Comparison of ENCODE assay signal across 29 cellular contexts in the genomic region with DNA sequence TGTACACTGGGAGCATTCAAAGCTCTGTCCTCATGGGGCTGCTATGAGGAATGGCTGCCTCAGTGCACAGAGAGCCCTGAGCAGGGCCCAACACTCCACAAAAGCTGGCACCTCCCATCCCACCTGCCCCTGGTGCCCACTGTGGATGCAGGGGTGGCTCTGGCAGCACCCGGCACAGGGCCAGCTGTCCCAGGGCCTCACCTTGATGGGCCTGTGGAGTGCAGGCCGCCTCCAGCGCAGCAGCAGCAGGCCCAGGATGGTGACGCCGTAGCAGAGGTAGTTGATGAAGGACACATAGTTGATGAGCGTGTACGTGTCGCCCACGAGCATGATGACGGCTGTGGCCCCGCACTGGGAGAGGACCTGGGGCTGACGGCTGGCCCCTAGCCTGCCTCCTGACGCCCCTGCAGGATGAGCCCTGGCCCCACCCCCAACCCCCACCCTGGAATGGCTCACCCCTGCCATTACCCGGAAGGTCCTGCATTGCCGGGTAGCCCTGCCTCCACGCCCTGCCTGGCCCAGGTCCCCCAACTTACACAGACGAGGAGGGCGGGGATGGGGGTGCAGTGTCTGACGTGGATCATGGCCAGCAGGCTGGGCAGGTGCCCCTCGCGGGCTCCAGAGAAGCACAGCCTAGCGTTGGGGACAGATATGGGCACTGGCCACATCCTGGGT. TPM values are rescaled to one million over a fixed set of nuclear protein-coding genes. Genes with fewer than 3 reads are reported as not detected.
"Had no signal": no experiment of that assay in that cellular context is flagged by ENCODE, and none has a peak within 500 bp of the region (broad histone marks: within the 10 kb centered on the region; RNA-seq: fewer than 3 reads in every experiment).

No MANE protein-coding gene starts in this region.

- H3K4me2 ChIP-seq: KMS-11 had no signal

- H3K27me3 ChIP-seq: SJCRH30 had no signal

- H3K27ac ChIP-seq: HL-60, KMS-11, RWPE1, SJCRH30 had no signal

- H3K4me3 ChIP-seq: K562, SJCRH30 had no signal

- H3K9me3 ChIP-seq: SJCRH30 had no signal

- FAIRE-seq: HTR-8/SVneo, K562 had no signal

- DNase-seq: Kasumi-1; MM.1S; NCI-H1092 treated with DMSO at 0.1 percent for 48 hours; NCI-H1436; NCI-H187; NCI-H2029; NCI-H2081 treated with DMSO at 0.1 percent for 48 hours; NCI-H2171; NCI-H226; NCI-H446; NCI-H510A; NCI-H524 treated with DMSO at 0.1 percent for 48 hours; NCI-H69; NCI-H774; NK-92 treated with Interleukin-12 subunit alpha and Interleukin-12 subunit beta, amount 100 ng/mL, for 24 hours; PC-3; SHP77 treated with DMSO at 0.1 percent for 48 hours; SJCRH30; SW 1271; T-cell had no signal

- H3K9ac ChIP-seq: KMS-11 had no signal

- ATAC-seq: Panc1, PC-3, T-cell had no signal

- H3K4me1 ChIP-seq: SJCRH30 had no signal

RNA-seq across cellular contexts. Expression of a gene that starts 15.2 kb away (rescaled TPM):
- total RNA-seq: K562, M059J, OCI-LY7, PC-3, SJCRH30, T-cell had no signal
- polyA plus RNA-seq: IgD-negative memory B cell had no signal

RNA-seq across cellular contexts. Expression of a gene that starts 16.3 kb away (rescaled TPM):
- total RNA-seq: OCI-LY7 had no signal
- polyA plus RNA-seq: IgD-negative memory B cell, K562 had no signal
